29 cellular contexts compared by ENCODE assay signal in the genomic region with DNA sequence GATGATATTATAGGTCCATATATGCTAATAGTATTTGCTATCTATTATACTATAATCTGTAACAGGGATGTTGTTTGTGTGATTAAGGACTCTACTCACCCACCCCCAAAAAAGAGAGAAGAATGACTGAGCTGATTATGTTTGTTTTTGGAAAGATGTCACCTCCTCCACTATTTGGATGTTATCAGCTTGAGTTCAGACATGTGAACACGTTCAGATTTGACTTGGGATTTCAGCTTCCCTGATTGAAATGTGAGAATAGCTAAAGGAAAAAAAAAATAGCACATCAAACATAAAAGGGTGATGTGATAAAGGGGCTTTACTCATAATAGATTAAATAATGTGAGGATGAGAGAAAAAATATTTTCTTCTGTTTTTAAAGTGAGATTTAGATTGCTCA.
DNase-seq lines count a peak whose midpoint lies in the region; ATAC-seq, FAIRE-seq and TF ChIP-seq lines count a peak whose summit lies in the region.
"Had no signal": no experiment of that assay in that cellular context is flagged by ENCODE, and none has a peak within 500 bp of the region (broad histone marks: within the 10 kb centered on the region; RNA-seq: fewer than 3 reads in every experiment).

No MANE protein-coding gene starts in this region.

- H3K27ac Mint-ChIP-seq in stimulated activated memory B cell treated with anti-CD40 and anti-IgM and Interleukin-4, amounts not matched to agents 10 μg/mL and 1 μg/mL and 100 μg/mL, for 72 hours, result no peak overlapping the region
- H3K27ac Mint-ChIP-seq in activated naive CD8-positive, alpha-beta T cell treated with anti-CD3 and anti-CD28 coated beads for 36 hours, result no peak overlapping the region
- H3K27ac Mint-ChIP-seq: CD14-positive monocyte; CD4-positive, CD25-positive, alpha-beta regulatory T cell; CD8-positive, alpha-beta memory T cell had no signal

- H3K27me3 Mint-ChIP-seq in stimulated activated memory B cell treated with anti-CD40 and anti-IgM and Interleukin-4, amounts not matched to agents 10 μg/mL and 1 μg/mL and 100 μg/mL, for 72 hours, result no peaks in the 10 kb centered on the region
- no peaks in the 10 kb centered on the region for H3K27me3 Mint-ChIP-seq in activated naive CD8-positive, alpha-beta T cell treated with anti-CD3 and anti-CD28 coated beads for 36 hours
- H3K27me3 Mint-ChIP-seq: CD4-positive, alpha-beta memory T cell; CD4-positive, CD25-positive, alpha-beta regulatory T cell; CD8-positive, alpha-beta memory T cell had no signal

- H3K36me3 Mint-ChIP-seq in stimulated activated memory B cell treated with anti-CD40 and anti-IgM and Interleukin-4, amounts not matched to agents 10 μg/mL and 1 μg/mL and 100 μg/mL, for 72 hours, result peaks cover 12% of the 10 kb centered on the region
- H3K36me3 Mint-ChIP-seq in activated naive CD8-positive, alpha-beta T cell treated with anti-CD3 and anti-CD28 coated beads for 36 hours, result peaks cover 28% of the 10 kb centered on the region

- H3K4me3 ChIP-seq in HCT116 (replicated peaks in 1 of 2; ENCODE audit: low read depth in 1 of 2, low read length in 2 of 2), result no peak overlapping the region
- H3K4me3 ChIP-seq in HEK293 (ENCODE audit: low read depth, low read length), result no peak overlapping the region
- H3K4me3 ChIP-seq in K562, result no peak overlapping the region
- H3K4me3 ChIP-seq in WERI-Rb-1 (ENCODE audit: low read depth, low read length), result no peak overlapping the region
- H3K4me3 ChIP-seq: BLaER1, GM12878 had no signal

- H3K9me1 ChIP-seq in K562 (ENCODE audit: control insufficient read depth, insufficient read depth, low read length), result no peaks in the 10 kb centered on the region

- FAIRE-seq in K562 (lab: Jason Lieb, UNC), result no peak
- FAIRE-seq: A204.1, GM12878, GM12892, GM18507 had no signal

- DNase-seq in HCT116 (ENCODE audit: low read depth, low spot score), result no peak
- peak; percentile 14 for DNase-seq in OCI-M1 (lab: John Stamatoyannopoulos, UW)
- no peak for DNase-seq in K562 (ENCODE audit: extremely low read depth in 1 of 4, low spot score in 3 of 4)
- DNase-seq in WERI-Rb-1, result no peak
- no peak for DNase-seq in activated naive CD8-positive, alpha-beta T cell treated with anti-CD3 and anti-CD28 coated beads for 36 hours
- DNase-seq in activated CD4-positive, alpha-beta T cell treated with anti-CD3 and anti-CD28 coated beads for 1 hour, result no peak
- DNase-seq: 8988T; ACHN; BE2C; C1 segment of cervical spinal cord; CD4-positive, alpha-beta memory T cell; CD4-positive, CD25-positive, alpha-beta regulatory T cell; CD8-positive, alpha-beta memory T cell; COR-L47; DMS 273 treated with DMSO at 0.1 percent for 48 hours; DMS153; DMS53; DMS79; DND-41; EL; GDM1 had no signal

- no peaks in the 10 kb centered on the region for H3K9me2 ChIP-seq in HCT116 (ENCODE audit: insufficient read depth)

- H3K4me2 ChIP-seq in HCT116 (ENCODE audit: low read length) (peak overlapping the region; percentile 76), K562 (ENCODE audit: insufficient read depth, low read length) (no peak overlapping the region)
- H3K4me2 ChIP-seq: BLaER1 had no signal

- POLR2A ChIA-PET in HCT116 (lab: Charles Lee), result interaction anchor here (1.0 to 6.0 kb wide), 5 partner anchors 8 to 56 kb away, joined by 3 to 53 read pairs (median 23); no protein-coding TSS in a partner anchor
- POLR2A ChIA-PET in HEK293 (lab: Yijun Ruan, JAX), result no interaction called here
- POLR2A ChIA-PET in K562 (lab: Yijun Ruan, JAX), result no interaction called here

- ATAC-seq in HCT116, result no peak
- no peak for ATAC-seq in K562
- ATAC-seq in stimulated activated memory B cell treated with anti-CD40 and anti-IgM and Interleukin-4, amounts not matched to agents 10 μg/mL and 1 μg/mL and 100 μg/mL, for 72 hours, result no peak
- ATAC-seq: GM12878 had no signal

- H4K20me1 ChIP-seq in HCT116 (ENCODE audit: insufficient read depth) (no peaks in the 10 kb centered on the region), K562 (replicated peaks; ENCODE audit: control insufficient read depth, insufficient read depth, low read length) (no peaks in the 10 kb centered on the region)

- no peak overlapping the region for H2AFZ ChIP-seq in HCT116 (ENCODE audit: low read depth, low read length, poor library complexity, severe bottlenecking)
- H2AFZ ChIP-seq in K562 (ENCODE audit: low read depth, low read length), result no peak overlapping the region

- no peaks in the 10 kb centered on the region for H3K9me3 Mint-ChIP-seq in stimulated activated memory B cell treated with anti-CD40 and anti-IgM and Interleukin-4, amounts not matched to agents 10 μg/mL and 1 μg/mL and 100 μg/mL, for 72 hours
- H3K9me3 Mint-ChIP-seq in activated naive CD8-positive, alpha-beta T cell treated with anti-CD3 and anti-CD28 coated beads for 36 hours, result peaks cover 2% of the 10 kb centered on the region
- H3K9me3 Mint-ChIP-seq: CD14-positive monocyte; CD4-positive, alpha-beta memory T cell; CD8-positive, alpha-beta memory T cell had no signal

- TF ChIP-seq CTCF in HCT116 (IDR thresholded peaks at IDR 0.05 in 2 of 3, conservative IDR thresholded peaks at IDR 0.05 in 1 of 3; ENCODE audit: borderline replicate concordance in 1 of 3, insufficient read depth in 1 of 3, low read depth in 2 of 3, low read length in 2 of 3) (no peak), HEK293 (tag by site-specific recombination; IDR thresholded peaks at IDR 0.05) (no peak), K562 (IDR thresholded peaks at IDR 0.05 in 2 of 3, conservative IDR thresholded peaks at IDR 0.05 in 1 of 3; ENCODE audit: insufficient read depth in 2 of 3, low read depth in 1 of 3, low read length in 3 of 3) (no peak), WERI-Rb-1 (IDR thresholded peaks at IDR 0.05; ENCODE audit: low read depth, low read length) (no peak)

- peaks cover 97% of the 10 kb centered on the region for H3K79me2 ChIP-seq in HCT116 (ENCODE audit: insufficient read depth, low read length)
- H3K79me2 ChIP-seq in K562 (ENCODE audit: control insufficient read depth, insufficient read depth, low read length), result no peaks in the 10 kb centered on the region

- H3K36me3 ChIP-seq in HCT116 (ENCODE audit: control insufficient read depth in 1 of 2, insufficient read depth in 2 of 2, low read length in 2 of 2) (no peaks in the 10 kb centered on the region), HEK293 (ENCODE audit: control insufficient read depth in 2 of 2, insufficient read depth in 1 of 2, low read length in 2 of 2) (no peaks in the 10 kb centered on the region; a peak in 1 of 3 replicates), K562 (ENCODE audit: control insufficient read depth, insufficient read depth, low read length) (no peaks in the 10 kb centered on the region), WERI-Rb-1 (peaks cover 2% of the 10 kb centered on the region; the same call in 1 of the 2 replicates)
- H3K36me3 ChIP-seq: BE2C had no signal

- no peaks in the 10 kb centered on the region for H3K9me3 ChIP-seq in HCT116 (ENCODE audit: control insufficient read depth in 1 of 2, insufficient read depth in 1 of 2, low read depth in 1 of 2, low read length in 2 of 2)
- no peaks in the 10 kb centered on the region for H3K9me3 ChIP-seq in HEK293 (ENCODE audit: control insufficient read depth, insufficient read depth, low read depth, low read length)
- no peaks in the 10 kb centered on the region for H3K9me3 ChIP-seq in K562 (replicated peaks; ENCODE audit: control insufficient read depth, insufficient read depth, low read depth, low read length)
- H3K9me3 ChIP-seq in WERI-Rb-1 (ENCODE audit: severe bottlenecking), result no peaks in the 10 kb centered on the region
- H3K9me3 ChIP-seq: BE2C, BLaER1 had no signal

- H3K27ac ChIP-seq in HCT116 (ENCODE audit: low read depth, low read length) (peak overlapping the region; percentile 90), HEK293 (ENCODE audit: extremely low read depth, low read depth, low read length) (no peak overlapping the region), K562 (ENCODE audit: extremely low read depth, low read depth, low read length) (no peak overlapping the region), WERI-Rb-1 (no peak overlapping the region)
- H3K27ac ChIP-seq: BLaER1 had no signal

- CTCF ChIA-PET in HCT116 (lab: Charles Lee) (interaction anchor here (1.1 to 2.2 kb wide), 3 partner anchors 10 to 857 kb away, joined by 3 to 9 read pairs (median 5); no protein-coding TSS in a partner anchor), HEK293 (lab: Yijun Ruan, JAX) (no interaction called here), K562 (lab: Yijun Ruan, JAX; ENCODE audit: low intra/inter-chr PET ratio) (no interaction called here)

- H3K4me3 Mint-ChIP-seq in stimulated activated memory B cell treated with anti-CD40 and anti-IgM and Interleukin-4, amounts not matched to agents 10 μg/mL and 1 μg/mL and 100 μg/mL, for 72 hours, result no peak overlapping the region
- no peak overlapping the region for H3K4me3 Mint-ChIP-seq in activated naive CD8-positive, alpha-beta T cell treated with anti-CD3 and anti-CD28 coated beads for 36 hours
- H3K4me3 Mint-ChIP-seq: CD14-positive monocyte; CD4-positive, alpha-beta memory T cell; CD4-positive, CD25-positive, alpha-beta regulatory T cell; CD8-positive, alpha-beta memory T cell had no signal

- in situ Hi-C loops in K562 (cut with MboI), result no loop called here

- H3K9ac ChIP-seq in HCT116 (ENCODE audit: low read length), result peak overlapping the region; percentile 78
- no peak overlapping the region for H3K9ac ChIP-seq in K562 (ENCODE audit: insufficient read depth in 1 of 2, low read depth in 2 of 2, low read length in 2 of 2)
- H3K9ac ChIP-seq: BLaER1 had no signal

- no peak for TF ChIP-seq POLR2A in HCT116 (IDR thresholded peaks at IDR 0.05; ENCODE audit: borderline replicate concordance, extremely low read depth, insufficient read depth, insufficient read length)
- TF ChIP-seq POLR2A in K562 (conservative IDR thresholded peaks at IDR 0.05), result no peak

- RAD21 ChIA-PET in HCT116 (lab: Charles Lee; ENCODE audit: low non-redundant PET in 1 of 2, low total read pairs in 2 of 2, uncharacterized antibody in 2 of 2, unreplicated experiment in 2 of 2), result no interaction called here

- intact Hi-C loops in HCT116 (cut with micrococcal nuclease) (loop anchor here (5.0 kb wide), 1 partner anchor 544 kb away; no protein-coding TSS in a partner anchor), K562 (cut with micrococcal nuclease) (no loop called here)

- H3K4me1 Mint-ChIP-seq in stimulated activated memory B cell treated with anti-CD40 and anti-IgM and Interleukin-4, amounts not matched to agents 10 μg/mL and 1 μg/mL and 100 μg/mL, for 72 hours, result peaks cover 11% of the 10 kb centered on the region
- peaks cover 57% of the 10 kb centered on the region for H3K4me1 Mint-ChIP-seq in activated naive CD8-positive, alpha-beta T cell treated with anti-CD3 and anti-CD28 coated beads for 36 hours

- H3K4me1 ChIP-seq in HCT116 (ENCODE audit: control insufficient read depth in 1 of 2, insufficient read depth in 2 of 2, low read length in 2 of 2) (peaks cover 96 to 100% of the 10 kb centered on the region in 2 experiments), HEK293 (ENCODE audit: control insufficient read depth, insufficient read depth, low read length) (peaks cover 14% of the 10 kb centered on the region; the same call in 1 of the 2 replicates), K562 (replicated peaks in 1 of 2; ENCODE audit: control insufficient read depth in 2 of 2, insufficient read depth in 2 of 2, low read length in 2 of 2) (no peaks in the 10 kb centered on the region; a peak in 1 of 5 replicates)

- 0% methylated on average over 1 of the region's 1 CpG for WGBS in K562 (ENCODE audit: insufficient coverage, low coverage, missing lambda C conversion rate)

- no peaks in the 10 kb centered on the region for H3K27me3 ChIP-seq in HCT116 (ENCODE audit: insufficient read depth, low read length)
- no peaks in the 10 kb centered on the region for H3K27me3 ChIP-seq in K562 (ENCODE audit: control insufficient read depth in 2 of 2, insufficient read depth in 2 of 2, low read length in 2 of 2)
- no peaks in the 10 kb centered on the region for H3K27me3 ChIP-seq in WERI-Rb-1 (ENCODE audit: insufficient read depth, low read depth, severe bottlenecking)
- H3K27me3 ChIP-seq: BE2C, BLaER1 had no signal

- no peak for TF ChIP-seq EP300 in K562 (IDR thresholded peaks at IDR 0.05; ENCODE audit: low read length)

- BruUV-seq in HCT116 (replicated peaks; lab: Mats Ljungman, UMichigan) (no TSS peak), K562 (replicated peaks; lab: Mats Ljungman, UMichigan) (no TSS peak)

- no peak for TF ChIP-seq RAD21 in HCT116 (IDR thresholded peaks at IDR 0.05; ENCODE audit: low read depth)
- TF ChIP-seq RAD21 in K562 (CRISPR knock-in tag; conservative IDR thresholded peaks at IDR 0.05 in 1 of 2, IDR thresholded peaks at IDR 0.05 in 1 of 2), result no peak
